Comparison of ENCODE assay signal across 1 cellular context in genomic region chr2:120238728-120239487, GRCh38.
A peak's percentile ranks its signal among the peaks of the same experiment; 100 is the strongest.
TF ChIP-seq lines count a peak whose summit lies in the region.

No MANE protein-coding gene starts in this region.

TF ChIP-seq in HepG2, 621 proteins besides CTCF, POLR2A, EP300 and RAD21 (continued from another document and continues in another):
- TF ChIP-seq NR2F1 (CRISPR knock-in tag; IDR thresholded peaks at IDR 0.05) (no peak; a peak in 1 of 4 replicates), PATZ1 (CRISPR knock-in tag; IDR thresholded peaks at IDR 0.05) (peak; percentile 82), HNRNPK (IDR thresholded peaks at IDR 0.05; ENCODE audit: low read depth, low read length, poor library complexity, severe bottlenecking) (no peak), ZNF672 (CRISPR knock-in tag; IDR thresholded peaks at IDR 0.05) (no peak), TRAFD1 (CRISPR knock-in tag; IDR thresholded peaks at IDR 0.05; ENCODE audit: borderline replicate concordance) (0 out of 2 replicates have a peak, but pooled peaks have one; percentile 84), ZNF878 (CRISPR knock-in tag; IDR thresholded peaks at IDR 0.05) (no peak), JUND (CRISPR knock-in tag; IDR thresholded peaks at IDR 0.05) (peak; percentile 39; the same call in 1 of the 2 replicates), MLX (CRISPR knock-in tag; IDR thresholded peaks at IDR 0.05) (no peak), CEBPZ (IDR thresholded peaks at IDR 0.05; ENCODE audit: low read length) (no peak), PCBP1 (IDR thresholded peaks at IDR 0.05; ENCODE audit: borderline replicate concordance, low read depth, low read length) (peak; percentile 78; the same call in 1 of the 2 replicates), ZZZ3 (CRISPR knock-in tag; IDR thresholded peaks at IDR 0.05; ENCODE audit: borderline replicate concordance) (0 out of 2 replicates have a peak, but pooled peaks have one; percentile 18), HDAC1 (CRISPR knock-in tag; IDR thresholded peaks at IDR 0.05) (peak; percentile 54), SKIL (CRISPR knock-in tag; IDR thresholded peaks at IDR 0.05; ENCODE audit: borderline replicate concordance) (no peak), NFAT5 (CRISPR knock-in tag; IDR thresholded peaks at IDR 0.05) (no peak), TBL1XR1 (IDR thresholded peaks at IDR 0.05; ENCODE audit: borderline replicate concordance, low read length, partially characterized antibody) (no peak), ZNF558 (CRISPR knock-in tag; IDR thresholded peaks at IDR 0.05; ENCODE audit: borderline replicate concordance) (no peak), SMARCE1 (IDR thresholded peaks at IDR 0.05; ENCODE audit: borderline replicate concordance) (no peak; the same call in 1 of the 2 replicates), KMT2A (CRISPR knock-in tag; IDR thresholded peaks at IDR 0.05) (no peak), ISX (CRISPR knock-in tag; conservative IDR thresholded peaks at IDR 0.05) (no peak), ZFP91 (CRISPR knock-in tag; IDR thresholded peaks at IDR 0.05; ENCODE audit: borderline replicate concordance) (peak; percentile 82; the same call in 1 of the 2 replicates), ATF7 (IDR thresholded peaks at IDR 0.05) (no peak), ATF7 (CRISPR knock-in tag; IDR thresholded peaks at IDR 0.05) (no peak), TAF15 (IDR thresholded peaks at IDR 0.05; ENCODE audit: low read depth, low read length, poor library complexity, severe bottlenecking) (no peak), GABPA (IDR thresholded peaks at IDR 0.05; ENCODE audit: low read depth, low read length) (no peak), GABPA (CRISPR knock-in tag; IDR thresholded peaks at IDR 0.05; ENCODE audit: low read depth) (no peak), ZNF230 (CRISPR knock-in tag; IDR thresholded peaks at IDR 0.05) (no peak), ATF3 (CRISPR knock-in tag; IDR thresholded peaks at IDR 0.05) (no peak), MIER3 (CRISPR knock-in tag; IDR thresholded peaks at IDR 0.05; ENCODE audit: borderline replicate concordance) (peak; percentile 39; the same call in 1 of the 2 replicates), MTA3 (CRISPR knock-in tag; IDR thresholded peaks at IDR 0.05) (no peak), ZNF7 (CRISPR knock-in tag; IDR thresholded peaks at IDR 0.05) (no peak), SSRP1 (CRISPR knock-in tag; IDR thresholded peaks at IDR 0.05) (no peak), ZNF280D (CRISPR knock-in tag; IDR thresholded peaks at IDR 0.05) (0 out of 2 replicates have a peak, but pooled peaks have one; percentile 56), TP53 (CRISPR knock-in tag; conservative IDR thresholded peaks at IDR 0.05) (no peak), TARDBP (CRISPR knock-in tag; IDR thresholded peaks at IDR 0.05) (no peak; the same call in 1 of the 2 replicates), BRF2 (CRISPR knock-in tag; IDR thresholded peaks at IDR 0.05) (no peak), RARG (CRISPR knock-in tag; IDR thresholded peaks at IDR 0.05; ENCODE audit: low read depth) (no peak), IKZF1 (IDR thresholded peaks at IDR 0.05) (no peak), SRY (CRISPR knock-in tag; IDR thresholded peaks at IDR 0.05) (no peak)
